ENCODE assay signal across 8 cellular contexts in genomic region chr7:148856035-148856881, GRCh38. TPM values are rescaled to one million over a fixed set of nuclear protein-coding genes. Genes with fewer than 3 reads are reported as not detected.
DNase-seq lines count a peak whose midpoint lies in the region; ATAC-seq and TF ChIP-seq lines count a peak whose summit lies in the region.

No MANE protein-coding gene starts in this region.

- H3K36me3 ChIP-seq in breast epithelium (no peaks in the 10 kb centered on the region), stomach (no peaks in the 10 kb centered on the region)

- ATAC-seq in HG03095 (IDR thresholded peaks at IDR 0.05; ENCODE audit: unreplicated experiment), result peak; percentile 56

- H3K27ac ChIP-seq in breast epithelium (no peak overlapping the region), stomach (no peak overlapping the region)

- H3K4me1 ChIP-seq in breast epithelium (no peaks in the 10 kb centered on the region), stomach (peaks cover 0 to 8% (median 0%) of the 10 kb centered on the region in 4 donors)

- POLR2A ChIA-PET in AG04449 (lab: Yijun Ruan, JAX), result no interaction called here

- peaks cover 27% of the 10 kb centered on the region for H3K4me1 Mint-ChIP-seq in T-helper 1 cell treated with Interleukin-12 subunit alpha and Interleukin-12 subunit beta and Interleukin-4 antibody, amounts not matched to agents 30 μg/mL and 1 μg/mL, for 36 hours (ENCODE audit: low read depth)

- 35 to 47% (median 41%) methylated on average over 6 of the region's 6 CpGs for WGBS in stomach, 5 donors

- peak; percentile 29 for TF ChIP-seq CTCF in AG04449 (IDR thresholded peaks at IDR 0.05; ENCODE audit: insufficient read depth, low read length, missing control alignments)
- peak; percentile 61 for TF ChIP-seq CTCF in GM13977 (IDR thresholded peaks at IDR 0.05; ENCODE audit: extremely low read depth, insufficient read depth, missing control alignments)
- peak; percentile 46 to 49 (median 48) for TF ChIP-seq CTCF in breast epithelium (IDR thresholded peaks at IDR 0.05)
- peak in 5 of 7 experiments; percentile 42 to 70 (median 52) for TF ChIP-seq CTCF in stomach (IDR thresholded peaks at IDR 0.05)

- no peaks in the 10 kb centered on the region for H3K9me3 Mint-ChIP-seq in T-helper 1 cell treated with Interleukin-12 subunit alpha and Interleukin-12 subunit beta and Interleukin-4 antibody, amounts not matched to agents 30 μg/mL and 1 μg/mL, for 36 hours

- intact Hi-C loops in breast epithelium (cut with DNase I; ENCODE audit: low total_unique reads), result no loop called here
- intact Hi-C loops in stomach (cut with DNase I; ENCODE audit: low total_unique reads), result no loop called here

- in situ Hi-C loops in GM13977 (cut with MboI; ENCODE audit: low pct_unique_long_range_greater_than_20kb, low sequenced_read_pairs, unreplicated experiment), result no loop called here

- H3K27me3 ChIP-seq in breast epithelium (no peaks in the 10 kb centered on the region), stomach (no peaks in the 10 kb centered on the region)

- no peak overlapping the region for H3K4me3 ChIP-seq in AG04449 (ENCODE audit: low read depth, low read length)
- no peak overlapping the region for H3K4me3 ChIP-seq in breast epithelium
- H3K4me3 ChIP-seq in stomach, result no peak overlapping the region

- no peak for TF ChIP-seq EP300 in stomach (IDR thresholded peaks at IDR 0.05)

- H3K9me3 ChIP-seq in breast epithelium, result no peaks in the 10 kb centered on the region
- no peaks in the 10 kb centered on the region for H3K9me3 ChIP-seq in stomach

- H3K4me3 Mint-ChIP-seq in T-helper 1 cell treated with Interleukin-12 subunit alpha and Interleukin-12 subunit beta and Interleukin-4 antibody, amounts not matched to agents 30 μg/mL and 1 μg/mL, for 36 hours, result peak overlapping the region; percentile 29

- peak overlapping the region; percentile 33 for H3K27ac Mint-ChIP-seq in T-helper 1 cell treated with Interleukin-12 subunit alpha and Interleukin-12 subunit beta and Interleukin-4 antibody, amounts not matched to agents 30 μg/mL and 1 μg/mL, for 36 hours

- H3K27me3 Mint-ChIP-seq in T-helper 1 cell treated with Interleukin-12 subunit alpha and Interleukin-12 subunit beta and Interleukin-4 antibody, amounts not matched to agents 30 μg/mL and 1 μg/mL, for 36 hours (ENCODE audit: low read depth), result no peaks in the 10 kb centered on the region

- H3K36me3 Mint-ChIP-seq in T-helper 1 cell treated with Interleukin-12 subunit alpha and Interleukin-12 subunit beta and Interleukin-4 antibody, amounts not matched to agents 30 μg/mL and 1 μg/mL, for 36 hours (ENCODE audit: low read depth), result no peaks in the 10 kb centered on the region

- no peak for DNase-seq in AG04449 (ENCODE audit: low read depth, low spot score)
- peak; percentile 42 for DNase-seq in GM13977 (ENCODE audit: low spot score)
- DNase-seq in breast epithelium (ENCODE audit: low spot score in 2 of 2), result no peak
- peak; percentile 56 to 61 for DNase-seq in lung microvascular endothelial cell (ENCODE audit: low read depth in 2 of 2)
- peak; percentile 52 for DNase-seq in stomach
- no peak for DNase-seq in GDM1 (lab: John Stamatoyannopoulos, UW)

- TF ChIP-seq POLR2A in breast epithelium (IDR thresholded peaks at IDR 0.05) (no peak), stomach (IDR thresholded peaks at IDR 0.05) (no peak)

- CTCF ChIA-PET in AG04449 (lab: Yijun Ruan, JAX), result interaction anchor here (0.7 to 2.5 kb wide), 20 partner anchors 8 to 112 kb away, joined by 3 to 21 read pairs (median 5); no protein-coding TSS in a partner anchor

RNA-seq across cellular contexts. Expression of gene EZH2, which starts 27.8 kb away (rescaled TPM):
- total RNA-seq in breast epithelium (1 to 10 TPM; 2.1 to 4.8 (median 4.3) TPM), lung microvascular endothelial cell (4.8 and 8.3 TPM in 2 replicates), stomach (10 to 100 TPM in 2 of 5 donors, 1 to 10 TPM in 1, under 1 TPM in 2; under 0.01 to 12.9 (median 5.5) TPM)
- 10 to 100 TPM in 1 of 3 donors, 1 to 10 TPM in 2; 2.9 to 10.1 (median 3.7) TPM for polyA plus RNA-seq in stomach

Comparison
In these comparisons a context has a peak if more than half of its experiments do, and no peak if none do; other contexts are left out.
1. DNase-seq: peak in GM13977 (single experiment), lung microvascular endothelial cell (2 of 2) and stomach (single experiment); none in AG04449 (single experiment), breast epithelium (0 of 2) and GDM1 (single experiment).
2. Peak in every context shown above with its lines, with median percentiles within 50 percentile points of each other: CTCF ChIP-seq.